8 cellular contexts compared by ENCODE assay signal in genomic region chr2:44167311-44167907, GRCh38. TPM values are rescaled to one million over a fixed set of nuclear protein-coding genes. Genes with fewer than 3 reads are reported as not detected.
DNase-seq lines count a peak whose midpoint lies in the region; ATAC-seq, FAIRE-seq and TF ChIP-seq lines count a peak whose summit lies in the region.

No MANE protein-coding gene starts in this region.

- no peak for DNase-seq in DND-41
- peak; percentile 13 for DNase-seq in OCI-LY7 (ENCODE audit: low spot score)
- no peak for DNase-seq in endothelial cell of umbilical vein (ENCODE audit: low read depth, low spot score)
- no peak for DNase-seq in RPMI8226
- DNase-seq in cerebellar nuclear complex (lab: John Stamatoyannopoulos, UW), result no peak
- no peak for DNase-seq in DMS79 (lab: John Stamatoyannopoulos, UW)

- TF ChIP-seq CTCF in DND-41 (IDR thresholded peaks at IDR 0.05; ENCODE audit: borderline replicate concordance, extremely low read depth, low read length, poor library complexity, severe bottlenecking) (no peak), OCI-LY7 (conservative IDR thresholded peaks at IDR 0.05; ENCODE audit: low read length) (no peak), endothelial cell of umbilical vein (IDR thresholded peaks at IDR 0.05; ENCODE audit: extremely low read depth in 1 of 2, insufficient read depth in 1 of 2, low read depth in 1 of 2, low read length in 2 of 2) (no peak), parathyroid adenoma (IDR thresholded peaks at IDR 0.05) (no peak)

- H3K9me1 ChIP-seq in endothelial cell of umbilical vein (replicated peaks; ENCODE audit: control insufficient read depth, extremely low read depth, insufficient read depth, low read length), result no peaks in the 10 kb centered on the region

- H3K4me1 ChIP-seq in DND-41 (ENCODE audit: insufficient read depth, low read length) (peaks cover 34% of the 10 kb centered on the region), OCI-LY7 (ENCODE audit: insufficient read depth, low read length, poor library complexity, severe bottlenecking) (peaks cover 16% of the 10 kb centered on the region), endothelial cell of umbilical vein (ENCODE audit: control insufficient read depth, extremely low read depth, insufficient read depth, low read length) (peaks cover 15% of the 10 kb centered on the region), parathyroid adenoma (peaks cover 6% of the 10 kb centered on the region)

- intact Hi-C loops in OCI-LY7 (cut with micrococcal nuclease; ENCODE audit: unreplicated experiment), result no loop called here
- intact Hi-C loops in endothelial cell of umbilical vein (cut with micrococcal nuclease), result no loop called here

- H3K27me3 ChIP-seq in DND-41 (ENCODE audit: insufficient read depth, low read length, poor library complexity) (no peaks in the 10 kb centered on the region), endothelial cell of umbilical vein (ENCODE audit: control insufficient read depth in 2 of 2, insufficient read depth in 2 of 2, low read length in 2 of 2) (peaks cover 0 to 5% of the 10 kb centered on the region in 2 experiments), parathyroid adenoma (ENCODE audit: control insufficient read depth, insufficient read depth, low read length) (no peaks in the 10 kb centered on the region)

- H3K36me3 ChIP-seq in DND-41 (ENCODE audit: insufficient read depth, low read length) (peaks cover 5% of the 10 kb centered on the region; the same call in 1 of the 2 replicates), OCI-LY7 (ENCODE audit: insufficient read depth, low read length) (no peaks in the 10 kb centered on the region), endothelial cell of umbilical vein (ENCODE audit: control insufficient read depth in 2 of 2, extremely low read depth in 1 of 2, insufficient read depth in 2 of 2, low read length in 2 of 2) (no peaks in the 10 kb centered on the region), parathyroid adenoma (ENCODE audit: control insufficient read depth, insufficient read depth, low read length) (no peaks in the 10 kb centered on the region)

- dilution Hi-C loops in endothelial cell of umbilical vein (cut with MboI; ENCODE audit: extremely low pct_ligation_motif_present, low sequenced_read_pairs), result no loop called here

- H3K4me2 ChIP-seq in DND-41 (ENCODE audit: insufficient read depth, low read length) (peak overlapping the region; percentile 62), OCI-LY7 (ENCODE audit: low read length) (peak overlapping the region; percentile 66), endothelial cell of umbilical vein (ENCODE audit: insufficient read depth, low read length) (peak overlapping the region; percentile 71), parathyroid adenoma (ENCODE audit: low read length) (peak overlapping the region; percentile 59)

- H2AFZ ChIP-seq in DND-41 (ENCODE audit: low read depth, low read length) (peak overlapping the region; percentile 84), OCI-LY7 (ENCODE audit: low read length) (peak overlapping the region; percentile 98), endothelial cell of umbilical vein (ENCODE audit: low read depth, low read length) (peak overlapping the region; percentile 80), parathyroid adenoma (peak overlapping the region; percentile 57)

- peak overlapping the region; percentile 98 for H3K27ac ChIP-seq in DND-41 (ENCODE audit: low read length)
- peak overlapping the region; percentile 83 for H3K27ac ChIP-seq in OCI-LY7 (ENCODE audit: low read depth, low read length, poor library complexity, severe bottlenecking)
- peak overlapping the region; percentile 97 for H3K27ac ChIP-seq in endothelial cell of umbilical vein (ENCODE audit: insufficient read depth, low read depth, low read length)
- peak overlapping the region; percentile 87 for H3K27ac ChIP-seq in parathyroid adenoma

- H3K79me2 ChIP-seq in DND-41 (ENCODE audit: insufficient read depth, low read length) (peaks cover 37% of the 10 kb centered on the region), OCI-LY7 (ENCODE audit: insufficient read depth, low read depth, low read length) (peaks cover 34% of the 10 kb centered on the region), endothelial cell of umbilical vein (ENCODE audit: control insufficient read depth, insufficient read depth, low read length) (peaks cover 31% of the 10 kb centered on the region), parathyroid adenoma (peaks cover 12% of the 10 kb centered on the region)

- H4K20me1 ChIP-seq in DND-41 (ENCODE audit: insufficient read depth, low read length), result peaks cover 26% of the 10 kb centered on the region
- peaks cover 25% of the 10 kb centered on the region for H4K20me1 ChIP-seq in OCI-LY7 (ENCODE audit: insufficient read depth, low read length)
- no peaks in the 10 kb centered on the region for H4K20me1 ChIP-seq in endothelial cell of umbilical vein (replicated peaks; ENCODE audit: control insufficient read depth, extremely low read depth, insufficient read depth, low read length)

- H3K4me3 ChIP-seq in DND-41 (ENCODE audit: low read depth in 1 of 2, low read length in 2 of 2) (peak overlapping the region; percentile 22 to 63; a peak in 3 of 4 replicates), OCI-LY7 (ENCODE audit: low read depth, low read length, poor library complexity, severe bottlenecking) (peak overlapping the region; percentile 69), endothelial cell of umbilical vein (replicated peaks in 1 of 3; ENCODE audit: insufficient read depth in 1 of 3, low read depth in 1 of 3, low read length in 3 of 3) (peak overlapping the region; percentile 21 to 82 (median 38)), parathyroid adenoma (ENCODE audit: low read depth, low read length) (peak overlapping the region; percentile 66)

- CTCF ChIA-PET in OCI-LY7 (lab: Charles Lee; ENCODE audit: unreplicated experiment) (no interaction called here), endothelial cell of umbilical vein (lab: Charles Lee) (interaction anchor here (1.4 to 1.6 kb wide), 2 partner anchors 14 to 123 kb away, joined by 3 to 4 read pairs; no protein-coding TSS in a partner anchor)

- no peak for ATAC-seq in DND-41 (ENCODE audit: insufficient read depth, low read depth)
- ATAC-seq in GM18861 (IDR thresholded peaks at IDR 0.05; ENCODE audit: unreplicated experiment), result no peak

- TF ChIP-seq POLR2A in endothelial cell of umbilical vein (IDR thresholded peaks at IDR 0.05; ENCODE audit: low read depth, low read length), result no peak

- H3K9ac ChIP-seq in DND-41 (ENCODE audit: low read depth, low read length) (peak overlapping the region; percentile 61), endothelial cell of umbilical vein (replicated peaks; ENCODE audit: extremely low read depth, insufficient read depth, low read length) (peak overlapping the region; percentile 97), parathyroid adenoma (no peak overlapping the region)

- POLR2A ChIA-PET in OCI-LY7 (lab: Charles Lee), result no interaction called here
- POLR2A ChIA-PET in endothelial cell of umbilical vein (lab: Charles Lee), result interaction anchor here (0.6 kb wide), 1 partner anchor 24 kb away, joined by 3 read pairs; no protein-coding TSS in a partner anchor

- no peak for FAIRE-seq in endothelial cell of umbilical vein (lab: Jason Lieb, UNC)

- TSS peak; percentile 75 for BruUV-seq in OCI-LY7 (replicated peaks; lab: Mats Ljungman, UMichigan)
- TSS peak; percentile 70 for BruUV-seq in endothelial cell of umbilical vein (replicated peaks; lab: Mats Ljungman, UMichigan)

- H3K9me3 ChIP-seq in DND-41 (ENCODE audit: insufficient read depth, low read length, severe bottlenecking) (peaks cover 6% of the 10 kb centered on the region), OCI-LY7 (ENCODE audit: low read length) (peaks cover 12% of the 10 kb centered on the region; the same call in 1 of the 2 replicates), endothelial cell of umbilical vein (replicated peaks; ENCODE audit: control insufficient read depth, insufficient read depth, low read length) (no peaks in the 10 kb centered on the region), parathyroid adenoma (ENCODE audit: control insufficient read depth, low read length) (no peaks in the 10 kb centered on the region)

- no peaks in the 10 kb centered on the region for H3K9me2 ChIP-seq in OCI-LY7 (ENCODE audit: insufficient read depth, low read length)

TF ChIP-seq in endothelial cell of umbilical vein, 7 proteins besides CTCF, POLR2A, EP300 and RAD21:
- no peak for TF ChIP-seq MAX (IDR thresholded peaks at IDR 0.05; ENCODE audit: insufficient read depth, insufficient read length)
TF ChIP-seq in endothelial cell of umbilical vein: peak in this region for 0.

RNA-seq across cellular contexts. Expression of gene PPM1B, which starts 1.3 kb away (rescaled TPM):
- total RNA-seq in OCI-LY7 (2014; rRNA removed; shearing (Covaris generic)), result 23.6 and 24.8 TPM in 2 replicates
- total RNA-seq in OCI-LY7 (2022) (42.7 and 49.8 TPM in 2 replicates), endothelial cell of umbilical vein (24.1 and 26.0 TPM in 2 replicates)
- 6.7 and 8.0 TPM in 2 replicates for polyA plus RNA-seq in endothelial cell of umbilical vein
- 9.8 and 11.6 TPM in 2 replicates for polyA plus RNA-seq in endothelial cell of umbilical vein (2011; cell fraction: cytosol; rRNA removed)
- 13.0 and 18.2 TPM in 2 replicates for polyA plus RNA-seq in endothelial cell of umbilical vein (2011; cell fraction: nucleus; rRNA removed)
- polyA plus RNA-seq in endothelial cell of umbilical vein (2012), result 24.9 and 25.5 TPM in 2 replicates
- 40.6 and 46.7 TPM in 2 replicates for polyA minus RNA-seq in endothelial cell of umbilical vein
- 21.5 TPM for polyA minus RNA-seq in endothelial cell of umbilical vein (2011; cell fraction: cytosol; rRNA and poly(A)+ RNA removed)
- polyA minus RNA-seq in endothelial cell of umbilical vein (2011; cell fraction: nucleus; rRNA and poly(A)+ RNA removed), result 38.7 and 46.2 TPM in 2 replicates
